Comparison of ENCODE assay signal across 16 cellular contexts in genomic region chr5:66620711-66621110, GRCh38.
"Had no signal": no experiment of that assay in that cellular context is flagged by ENCODE, and none has a peak within 500 bp of the region (broad histone marks: within the 10 kb centered on the region; RNA-seq: fewer than 3 reads in every experiment).

No MANE protein-coding gene starts in this region.

- H3K9me3 ChIP-seq: right atrium auricular region, SJCRH30, suprapubic skin had no signal

- H3K36me3 Mint-ChIP-seq: naive B cell had no signal

- ATAC-seq: activated T-cell treated with anti-CD3 and anti-CD28 coated beads, Interleukin-2, amount 50 U/mL, for 72 hours; gastroesophageal sphincter; left colon had no signal

- H3K4me3 Mint-ChIP-seq: activated T-cell treated with anti-CD3 and anti-CD28 coated beads, Interleukin-2, amount 50 U/mL, for 72 hours; naive B cell; T-helper 2 cell treated with Interferon-gamma antibody and Interleukin-4, amounts not matched to agents 5 μg/mL and 100 μg/mL, for 36 hours; type B pancreatic cell had no signal

- H3K9me3 Mint-ChIP-seq: T-helper 2 cell treated with Interferon-gamma antibody and Interleukin-4, amounts not matched to agents 5 μg/mL and 100 μg/mL, for 36 hours had no signal

- DNase-seq: activated CD4-positive, alpha-beta T cell treated with anti-CD3 and anti-CD28 coated beads, Interleukin-2, amount 50 U/mL, for 48 hours; activated CD4-positive, CD25-positive, alpha-beta regulatory T cell treated with anti-CD3 and anti-CD28 coated beads, Interleukin-2, amount 50 U/mL, for 72 hours; activated T-cell treated with anti-CD3 and anti-CD28 coated beads, Interleukin-2, amount 50 U/mL, for 72 hours; left colon; naive B cell; posterior cingulate gyrus; SJCRH30; stimulated activated CD4-positive, alpha-beta T cell treated with anti-CD3 and anti-CD28 coated beads, Interleukin-2, amount 100 ng/mL, for 48 hours; stimulated activated naive CD4-positive, alpha-beta T cell treated with Interleukin-2 at 50 U/mL for 16 hours; SW 1271 had no signal

- H3K27ac Mint-ChIP-seq: activated T-cell treated with anti-CD3 and anti-CD28 coated beads, Interleukin-2, amount 50 U/mL, for 72 hours; naive B cell; T-helper 2 cell treated with Interferon-gamma antibody and Interleukin-4, amounts not matched to agents 5 μg/mL and 100 μg/mL, for 36 hours; type B pancreatic cell had no signal

- H3K27me3 ChIP-seq: cardiac muscle cell, right atrium auricular region, suprapubic skin had no signal

- H3K36me3 ChIP-seq: cardiac muscle cell, gastroesophageal sphincter, right atrium auricular region, SJCRH30, suprapubic skin had no signal

- H3K4me3 ChIP-seq: cardiac muscle cell, gastroesophageal sphincter, right atrium auricular region, SJCRH30, suprapubic skin had no signal

- H3K27ac ChIP-seq: cardiac muscle cell, gastroesophageal sphincter, right atrium auricular region, SJCRH30, suprapubic skin had no signal

- H3K4me1 ChIP-seq: gastroesophageal sphincter, SJCRH30, suprapubic skin had no signal
